In the genomic region with DNA sequence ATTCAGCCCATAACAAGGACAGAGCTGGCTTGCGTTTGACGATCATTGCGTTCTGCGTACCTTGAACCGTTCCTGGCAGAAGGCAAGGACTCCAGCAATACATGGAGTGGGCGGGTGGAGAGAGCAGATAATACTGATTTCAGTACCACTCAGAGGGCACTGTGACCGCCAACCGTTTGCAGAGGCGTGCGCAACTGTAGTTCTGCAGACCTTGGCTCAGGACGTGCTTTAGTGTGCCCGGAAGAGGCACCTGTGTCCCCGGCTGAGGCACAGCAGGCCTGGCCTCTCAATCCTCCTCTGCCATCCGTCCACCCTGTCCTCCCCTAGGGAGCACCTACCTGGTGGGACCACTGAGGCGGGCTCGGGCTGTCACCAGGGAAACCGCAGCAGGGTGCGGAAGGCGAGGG, we compare ENCODE assay signal across 1 cellular context.
TF ChIP-seq lines count a peak whose summit lies in the region.

No MANE protein-coding gene starts in this region.

TF ChIP-seq in HepG2, 621 proteins besides CTCF, POLR2A, EP300 and RAD21 (continued from another document and continues in another):
- TF ChIP-seq, protein P1, sequence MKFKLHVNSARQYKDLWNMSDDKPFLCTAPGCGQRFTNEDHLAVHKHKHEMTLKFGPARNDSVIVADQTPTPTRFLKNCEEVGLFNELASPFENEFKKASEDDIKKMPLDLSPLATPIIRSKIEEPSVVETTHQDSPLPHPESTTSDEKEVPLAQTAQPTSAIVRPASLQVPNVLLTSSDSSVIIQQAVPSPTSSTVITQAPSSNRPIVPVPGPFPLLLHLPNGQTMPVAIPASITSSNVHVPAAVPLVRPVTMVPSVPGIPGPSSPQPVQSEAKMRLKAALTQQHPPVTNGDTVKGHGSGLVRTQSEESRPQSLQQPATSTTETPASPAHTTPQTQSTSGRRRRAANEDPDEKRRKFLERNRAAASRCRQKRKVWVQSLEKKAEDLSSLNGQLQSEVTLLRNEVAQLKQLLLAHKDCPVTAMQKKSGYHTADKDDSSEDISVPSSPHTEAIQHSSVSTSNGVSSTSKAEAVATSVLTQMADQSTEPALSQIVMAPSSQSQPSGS (CRISPR knock-in tag; IDR thresholded peaks at IDR 0.05) = no peak
- TF ChIP-seq ARNTL (CRISPR knock-in tag; IDR thresholded peaks at IDR 0.05) (no peak), KAT8 (CRISPR knock-in tag; IDR thresholded peaks at IDR 0.05) (no peak), ZNF891 (CRISPR knock-in tag; IDR thresholded peaks at IDR 0.05) (no peak), ZNF563 (CRISPR knock-in tag; IDR thresholded peaks at IDR 0.05) (no peak), ZNF367 (CRISPR knock-in tag; IDR thresholded peaks at IDR 0.05; ENCODE audit: borderline replicate concordance) (no peak), TAF15 (IDR thresholded peaks at IDR 0.05; ENCODE audit: low read depth, low read length, poor library complexity, severe bottlenecking) (no peak), FOXP1 (IDR thresholded peaks at IDR 0.05) (no peak), FOXP1 (CRISPR knock-in tag; IDR thresholded peaks at IDR 0.05) (no peak), ZBTB38 (CRISPR knock-in tag; IDR thresholded peaks at IDR 0.05) (peak; percentile 99), FOSL2 (CRISPR knock-in tag; IDR thresholded peaks at IDR 0.05) (no peak), HNRNPL (IDR thresholded peaks at IDR 0.05; ENCODE audit: low read depth, low read length) (0 out of 2 replicates have a peak, but pooled peaks have one; percentile 50), ZNF549 (CRISPR knock-in tag; IDR thresholded peaks at IDR 0.05) (0 out of 2 replicates have a peak, but pooled peaks have one; percentile 38), ZFX (CRISPR knock-in tag; IDR thresholded peaks at IDR 0.05; ENCODE audit: low read depth) (no peak), ZNF207 (IDR thresholded peaks at IDR 0.05; ENCODE audit: borderline replicate concordance) (no peak), PHF8 (CRISPR knock-in tag; IDR thresholded peaks at IDR 0.05) (no peak)
- TF ChIP-seq, protein P2, sequence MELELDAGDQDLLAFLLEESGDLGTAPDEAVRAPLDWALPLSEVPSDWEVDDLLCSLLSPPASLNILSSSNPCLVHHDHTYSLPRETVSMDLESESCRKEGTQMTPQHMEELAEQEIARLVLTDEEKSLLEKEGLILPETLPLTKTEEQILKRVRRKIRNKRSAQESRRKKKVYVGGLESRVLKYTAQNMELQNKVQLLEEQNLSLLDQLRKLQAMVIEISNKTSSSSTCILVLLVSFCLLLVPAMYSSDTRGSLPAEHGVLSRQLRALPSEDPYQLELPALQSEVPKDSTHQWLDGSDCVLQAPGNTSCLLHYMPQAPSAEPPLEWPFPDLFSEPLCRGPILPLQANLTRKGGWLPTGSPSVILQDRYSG (CRISPR knock-in tag; IDR thresholded peaks at IDR 0.05) = no peak
- TF ChIP-seq, protein P3, sequence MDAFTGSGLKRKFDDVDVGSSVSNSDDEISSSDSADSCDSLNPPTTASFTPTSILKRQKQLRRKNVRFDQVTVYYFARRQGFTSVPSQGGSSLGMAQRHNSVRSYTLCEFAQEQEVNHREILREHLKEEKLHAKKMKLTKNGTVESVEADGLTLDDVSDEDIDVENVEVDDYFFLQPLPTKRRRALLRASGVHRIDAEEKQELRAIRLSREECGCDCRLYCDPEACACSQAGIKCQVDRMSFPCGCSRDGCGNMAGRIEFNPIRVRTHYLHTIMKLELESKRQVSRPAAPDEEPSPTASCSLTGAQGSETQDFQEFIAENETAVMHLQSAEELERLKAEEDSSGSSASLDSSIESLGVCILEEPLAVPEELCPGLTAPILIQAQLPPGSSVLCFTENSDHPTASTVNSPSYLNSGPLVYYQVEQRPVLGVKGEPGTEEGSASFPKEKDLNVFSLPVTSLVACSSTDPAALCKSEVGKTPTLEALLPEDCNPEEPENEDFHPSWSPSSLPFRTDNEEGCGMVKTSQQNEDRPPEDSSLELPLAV (CRISPR knock-in tag; conservative IDR thresholded peaks at IDR 0.05; ENCODE audit: low read depth) = no peak
- TF ChIP-seq, protein P4, sequence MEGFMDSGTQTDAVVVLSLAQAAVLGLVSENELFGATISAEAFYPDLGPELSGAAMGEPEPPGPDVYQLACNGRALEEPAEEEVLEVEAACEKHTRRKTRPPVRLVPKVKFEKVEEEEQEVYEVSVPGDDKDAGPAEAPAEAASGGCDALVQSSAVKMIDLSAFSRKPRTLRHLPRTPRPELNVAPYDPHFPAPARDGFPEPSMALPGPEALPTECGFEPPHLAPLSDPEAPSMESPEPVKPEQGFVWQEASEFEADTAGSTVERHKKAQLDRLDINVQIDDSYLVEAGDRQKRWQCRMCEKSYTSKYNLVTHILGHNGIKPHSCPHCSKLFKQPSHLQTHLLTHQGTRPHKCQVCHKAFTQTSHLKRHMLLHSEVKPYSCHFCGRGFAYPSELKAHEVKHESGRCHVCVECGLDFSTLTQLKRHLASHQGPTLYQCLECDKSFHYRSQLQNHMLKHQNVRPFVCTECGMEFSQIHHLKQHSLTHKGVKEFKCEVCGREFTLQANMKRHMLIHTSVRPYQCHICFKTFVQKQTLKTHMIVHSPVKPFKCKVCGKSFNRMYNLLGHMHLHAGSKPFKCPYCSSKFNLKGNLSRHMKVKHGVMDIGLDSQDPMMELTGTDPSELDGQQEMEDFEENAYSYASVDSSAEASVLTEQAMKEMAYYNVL (CRISPR knock-in tag; IDR thresholded peaks at IDR 0.05; ENCODE audit: borderline replicate concordance) = no peak
- TF ChIP-seq, protein P5, sequence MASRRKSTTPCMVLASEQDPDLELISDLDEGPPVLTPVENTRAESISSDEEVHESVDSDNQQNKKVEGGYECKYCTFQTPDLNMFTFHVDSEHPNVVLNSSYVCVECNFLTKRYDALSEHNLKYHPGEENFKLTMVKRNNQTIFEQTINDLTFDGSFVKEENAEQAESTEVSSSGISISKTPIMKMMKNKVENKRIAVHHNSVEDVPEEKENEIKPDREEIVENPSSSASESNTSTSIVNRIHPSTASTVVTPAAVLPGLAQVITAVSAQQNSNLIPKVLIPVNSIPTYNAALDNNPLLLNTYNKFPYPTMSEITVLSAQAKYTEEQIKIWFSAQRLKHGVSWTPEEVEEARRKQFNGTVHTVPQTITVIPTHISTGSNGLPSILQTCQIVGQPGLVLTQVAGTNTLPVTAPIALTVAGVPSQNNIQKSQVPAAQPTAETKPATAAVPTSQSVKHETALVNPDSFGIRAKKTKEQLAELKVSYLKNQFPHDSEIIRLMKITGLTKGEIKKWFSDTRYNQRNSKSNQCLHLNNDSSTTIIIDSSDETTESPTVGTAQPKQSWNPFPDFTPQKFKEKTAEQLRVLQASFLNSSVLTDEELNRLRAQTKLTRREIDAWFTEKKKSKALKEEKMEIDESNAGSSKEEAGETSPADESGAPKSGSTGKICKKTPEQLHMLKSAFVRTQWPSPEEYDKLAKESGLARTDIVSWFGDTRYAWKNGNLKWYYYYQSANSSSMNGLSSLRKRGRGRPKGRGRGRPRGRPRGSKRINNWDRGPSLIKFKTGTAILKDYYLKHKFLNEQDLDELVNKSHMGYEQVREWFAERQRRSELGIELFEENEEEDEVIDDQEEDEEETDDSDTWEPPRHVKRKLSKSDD (CRISPR knock-in tag; IDR thresholded peaks at IDR 0.05; ENCODE audit: low read depth) = peak; percentile 63; the same call in 1 of the 2 replicates
- TF ChIP-seq, protein P6, sequence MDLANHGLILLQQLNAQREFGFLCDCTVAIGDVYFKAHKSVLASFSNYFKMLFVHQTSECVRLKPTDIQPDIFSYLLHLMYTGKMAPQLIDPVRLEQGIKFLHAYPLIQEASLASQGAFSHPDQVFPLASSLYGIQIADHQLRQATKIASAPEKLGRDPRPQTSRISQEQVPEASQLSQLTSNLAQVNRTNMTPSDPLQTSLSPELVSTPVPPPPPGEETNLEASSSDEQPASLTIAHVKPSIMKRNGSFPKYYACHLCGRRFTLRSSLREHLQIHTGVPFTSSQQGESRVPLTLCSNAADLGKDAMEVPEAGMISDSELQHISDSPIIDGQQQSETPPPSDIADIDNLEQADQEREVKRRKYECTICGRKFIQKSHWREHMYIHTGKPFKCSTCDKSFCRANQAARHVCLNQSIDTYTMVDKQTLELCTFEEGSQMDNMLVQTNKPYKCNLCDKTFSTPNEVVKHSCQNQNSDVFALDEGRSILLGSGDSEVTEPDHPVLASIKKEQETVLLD (CRISPR knock-in tag; IDR thresholded peaks at IDR 0.05; ENCODE audit: low read depth) = no peak
- TF ChIP-seq, protein P7, sequence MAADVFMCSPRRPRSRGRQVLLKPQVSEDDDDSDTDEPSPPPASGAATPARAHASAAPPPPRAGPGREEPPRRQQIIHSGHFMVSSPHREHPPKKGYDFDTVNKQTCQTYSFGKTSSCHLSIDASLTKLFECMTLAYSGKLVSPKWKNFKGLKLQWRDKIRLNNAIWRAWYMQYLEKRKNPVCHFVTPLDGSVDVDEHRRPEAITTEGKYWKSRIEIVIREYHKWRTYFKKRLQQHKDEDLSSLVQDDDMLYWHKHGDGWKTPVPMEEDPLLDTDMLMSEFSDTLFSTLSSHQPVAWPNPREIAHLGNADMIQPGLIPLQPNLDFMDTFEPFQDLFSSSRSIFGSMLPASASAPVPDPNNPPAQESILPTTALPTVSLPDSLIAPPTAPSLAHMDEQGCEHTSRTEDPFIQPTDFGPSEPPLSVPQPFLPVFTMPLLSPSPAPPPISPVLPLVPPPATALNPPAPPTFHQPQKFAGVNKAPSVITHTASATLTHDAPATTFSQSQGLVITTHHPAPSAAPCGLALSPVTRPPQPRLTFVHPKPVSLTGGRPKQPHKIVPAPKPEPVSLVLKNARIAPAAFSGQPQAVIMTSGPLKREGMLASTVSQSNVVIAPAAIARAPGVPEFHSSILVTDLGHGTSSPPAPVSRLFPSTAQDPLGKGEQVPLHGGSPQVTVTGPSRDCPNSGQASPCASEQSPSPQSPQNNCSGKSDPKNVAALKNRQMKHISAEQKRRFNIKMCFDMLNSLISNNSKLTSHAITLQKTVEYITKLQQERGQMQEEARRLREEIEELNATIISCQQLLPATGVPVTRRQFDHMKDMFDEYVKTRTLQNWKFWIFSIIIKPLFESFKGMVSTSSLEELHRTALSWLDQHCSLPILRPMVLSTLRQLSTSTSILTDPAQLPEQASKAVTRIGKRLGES (CRISPR knock-in tag; IDR thresholded peaks at IDR 0.05; ENCODE audit: borderline replicate concordance) = no peak
- TF ChIP-seq, protein P8, sequence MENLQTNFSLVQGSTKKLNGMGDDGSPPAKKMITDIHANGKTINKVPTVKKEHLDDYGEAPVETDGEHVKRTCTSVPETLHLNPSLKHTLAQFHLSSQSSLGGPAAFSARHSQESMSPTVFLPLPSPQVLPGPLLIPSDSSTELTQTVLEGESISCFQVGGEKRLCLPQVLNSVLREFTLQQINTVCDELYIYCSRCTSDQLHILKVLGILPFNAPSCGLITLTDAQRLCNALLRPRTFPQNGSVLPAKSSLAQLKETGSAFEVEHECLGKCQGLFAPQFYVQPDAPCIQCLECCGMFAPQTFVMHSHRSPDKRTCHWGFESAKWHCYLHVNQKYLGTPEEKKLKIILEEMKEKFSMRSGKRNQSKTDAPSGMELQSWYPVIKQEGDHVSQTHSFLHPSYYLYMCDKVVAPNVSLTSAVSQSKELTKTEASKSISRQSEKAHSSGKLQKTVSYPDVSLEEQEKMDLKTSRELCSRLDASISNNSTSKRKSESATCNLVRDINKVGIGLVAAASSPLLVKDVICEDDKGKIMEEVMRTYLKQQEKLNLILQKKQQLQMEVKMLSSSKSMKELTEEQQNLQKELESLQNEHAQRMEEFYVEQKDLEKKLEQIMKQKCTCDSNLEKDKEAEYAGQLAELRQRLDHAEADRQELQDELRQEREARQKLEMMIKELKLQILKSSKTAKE (CRISPR knock-in tag; IDR thresholded peaks at IDR 0.05; ENCODE audit: borderline replicate concordance) = no peak
- TF ChIP-seq, protein P9, sequence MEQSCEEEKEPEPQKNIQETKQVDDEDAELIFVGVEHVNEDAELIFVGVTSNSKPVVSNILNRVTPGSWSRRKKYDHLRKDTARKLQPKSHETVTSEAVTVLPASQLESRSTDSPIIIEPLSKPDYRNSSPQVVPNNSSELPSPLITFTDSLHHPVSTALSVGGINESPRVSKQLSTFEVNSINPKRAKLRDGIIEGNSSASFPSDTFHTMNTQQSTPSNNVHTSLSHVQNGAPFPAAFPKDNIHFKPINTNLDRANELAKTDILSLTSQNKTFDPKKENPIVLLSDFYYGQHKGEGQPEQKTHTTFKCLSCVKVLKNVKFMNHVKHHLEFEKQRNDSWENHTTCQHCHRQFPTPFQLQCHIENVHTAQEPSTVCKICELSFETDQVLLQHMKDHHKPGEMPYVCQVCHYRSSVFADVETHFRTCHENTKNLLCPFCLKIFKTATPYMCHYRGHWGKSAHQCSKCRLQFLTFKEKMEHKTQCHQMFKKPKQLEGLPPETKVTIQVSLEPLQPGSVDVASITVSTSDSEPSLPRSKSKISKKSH (CRISPR knock-in tag; IDR thresholded peaks at IDR 0.05; ENCODE audit: borderline replicate concordance) = no peak
- TF ChIP-seq, protein P10, sequence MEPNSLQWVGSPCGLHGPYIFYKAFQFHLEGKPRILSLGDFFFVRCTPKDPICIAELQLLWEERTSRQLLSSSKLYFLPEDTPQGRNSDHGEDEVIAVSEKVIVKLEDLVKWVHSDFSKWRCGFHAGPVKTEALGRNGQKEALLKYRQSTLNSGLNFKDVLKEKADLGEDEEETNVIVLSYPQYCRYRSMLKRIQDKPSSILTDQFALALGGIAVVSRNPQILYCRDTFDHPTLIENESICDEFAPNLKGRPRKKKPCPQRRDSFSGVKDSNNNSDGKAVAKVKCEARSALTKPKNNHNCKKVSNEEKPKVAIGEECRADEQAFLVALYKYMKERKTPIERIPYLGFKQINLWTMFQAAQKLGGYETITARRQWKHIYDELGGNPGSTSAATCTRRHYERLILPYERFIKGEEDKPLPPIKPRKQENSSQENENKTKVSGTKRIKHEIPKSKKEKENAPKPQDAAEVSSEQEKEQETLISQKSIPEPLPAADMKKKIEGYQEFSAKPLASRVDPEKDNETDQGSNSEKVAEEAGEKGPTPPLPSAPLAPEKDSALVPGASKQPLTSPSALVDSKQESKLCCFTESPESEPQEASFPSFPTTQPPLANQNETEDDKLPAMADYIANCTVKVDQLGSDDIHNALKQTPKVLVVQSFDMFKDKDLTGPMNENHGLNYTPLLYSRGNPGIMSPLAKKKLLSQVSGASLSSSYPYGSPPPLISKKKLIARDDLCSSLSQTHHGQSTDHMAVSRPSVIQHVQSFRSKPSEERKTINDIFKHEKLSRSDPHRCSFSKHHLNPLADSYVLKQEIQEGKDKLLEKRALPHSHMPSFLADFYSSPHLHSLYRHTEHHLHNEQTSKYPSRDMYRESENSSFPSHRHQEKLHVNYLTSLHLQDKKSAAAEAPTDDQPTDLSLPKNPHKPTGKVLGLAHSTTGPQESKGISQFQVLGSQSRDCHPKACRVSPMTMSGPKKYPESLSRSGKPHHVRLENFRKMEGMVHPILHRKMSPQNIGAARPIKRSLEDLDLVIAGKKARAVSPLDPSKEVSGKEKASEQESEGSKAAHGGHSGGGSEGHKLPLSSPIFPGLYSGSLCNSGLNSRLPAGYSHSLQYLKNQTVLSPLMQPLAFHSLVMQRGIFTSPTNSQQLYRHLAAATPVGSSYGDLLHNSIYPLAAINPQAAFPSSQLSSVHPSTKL (CRISPR knock-in tag; IDR thresholded peaks at IDR 0.05) = no peak
